ENCODE assay signal across 13 cellular contexts in genomic region chr3:122642935-122643334, GRCh38. TPM values are rescaled to one million over a fixed set of nuclear protein-coding genes. Genes with fewer than 3 reads are reported as not detected.
DNase-seq lines count a peak whose midpoint lies in the region; ATAC-seq and TF ChIP-seq lines count a peak whose summit lies in the region.
"Had no signal": no experiment of that assay in that cellular context is flagged by ENCODE, and none has a peak within 500 bp of the region (broad histone marks: within the 10 kb centered on the region; RNA-seq: fewer than 3 reads in every experiment).

No MANE protein-coding gene starts in this region.

- H3K9me3 ChIP-seq in CD4-positive, alpha-beta T cell (ENCODE audit: control insufficient read depth, low read length) = no peaks in the 10 kb centered on the region

- TF ChIP-seq CTCF in CD4-positive, alpha-beta T cell (IDR thresholded peaks at IDR 0.05) = no peak

- ATAC-seq in GM18508 (IDR thresholded peaks at IDR 0.05; ENCODE audit: insufficient read depth, unreplicated experiment) (peak; percentile 50), GM19455 (IDR thresholded peaks at IDR 0.05; ENCODE audit: unreplicated experiment) (peak; percentile 78), HG03039 (IDR thresholded peaks at IDR 0.05; ENCODE audit: unreplicated experiment) (peak; percentile 79)
- ATAC-seq in CD4-positive, alpha-beta T cell (ENCODE audit: poor library complexity) = no peak
- ATAC-seq: foreskin keratinocyte, left ventricle myocardium superior, T-helper 17 cell had no signal

- H3K36me3 Mint-ChIP-seq in T-helper 2 cell treated with Interferon-gamma antibody and Interleukin-4, amounts not matched to agents 5 μg/mL and 100 μg/mL, for 36 hours (ENCODE audit: low read depth) = peaks cover 10% of the 10 kb centered on the region
- peaks cover 7% of the 10 kb centered on the region for H3K36me3 Mint-ChIP-seq in CD4-positive, alpha-beta T cell (ENCODE audit: low read depth)
- H3K36me3 Mint-ChIP-seq: type B pancreatic cell had no signal

- POLR2A ChIA-PET in CD4-positive, alpha-beta T cell (lab: Charles Lee) = no interaction called here

- H3K27ac Mint-ChIP-seq in T-helper 2 cell treated with Interferon-gamma antibody and Interleukin-4, amounts not matched to agents 5 μg/mL and 100 μg/mL, for 36 hours = peak overlapping the region; percentile 70
- no peak overlapping the region for H3K27ac Mint-ChIP-seq in CD4-positive, alpha-beta T cell
- H3K27ac Mint-ChIP-seq: T-helper 17 cell, type B pancreatic cell had no signal

- CTCF ChIA-PET in CD4-positive, alpha-beta T cell (lab: Charles Lee) = no interaction called here

- H3K4me1 Mint-ChIP-seq in T-helper 2 cell treated with Interferon-gamma antibody and Interleukin-4, amounts not matched to agents 5 μg/mL and 100 μg/mL, for 36 hours (ENCODE audit: low read depth) = peaks cover 38% of the 10 kb centered on the region
- no peaks in the 10 kb centered on the region for H3K4me1 Mint-ChIP-seq in CD4-positive, alpha-beta T cell (ENCODE audit: low read depth)

- no peak overlapping the region for H3K27ac ChIP-seq in CD4-positive, alpha-beta T cell (ENCODE audit: low read depth, low read length)
- H3K27ac ChIP-seq: foreskin keratinocyte had no signal

- DNase-seq in T-helper 2 cell treated with Interferon-gamma antibody and Interleukin-4, amounts not matched to agents 5 μg/mL and 100 μg/mL, for 36 hours (ENCODE audit: low spot score) = no peak
- DNase-seq in islet precursor cell (no peak), NCI-H82 treated with DMSO at 0.1 percent for 48 hours (lab: John Stamatoyannopoulos, UW; ENCODE audit: unreplicated experiment) (no peak), NCI-H128 (lab: John Stamatoyannopoulos, UW; ENCODE audit: unreplicated experiment) (no peak)
- DNase-seq in CD4-positive, alpha-beta T cell = no peak
- DNase-seq: foreskin keratinocyte, left ventricle myocardium superior, NCI-H774, T-helper 17 cell had no signal

- H3K9me3 Mint-ChIP-seq in T-helper 2 cell treated with Interferon-gamma antibody and Interleukin-4, amounts not matched to agents 5 μg/mL and 100 μg/mL, for 36 hours = no peaks in the 10 kb centered on the region
- H3K9me3 Mint-ChIP-seq in CD4-positive, alpha-beta T cell = no peaks in the 10 kb centered on the region
- H3K9me3 Mint-ChIP-seq: type B pancreatic cell had no signal

- peak overlapping the region; percentile 49 for H3K4me3 Mint-ChIP-seq in T-helper 2 cell treated with Interferon-gamma antibody and Interleukin-4, amounts not matched to agents 5 μg/mL and 100 μg/mL, for 36 hours
- H3K4me3 Mint-ChIP-seq in CD4-positive, alpha-beta T cell = no peak overlapping the region
- H3K4me3 Mint-ChIP-seq: T-helper 17 cell, type B pancreatic cell had no signal

- intact Hi-C loops in CD4-positive, alpha-beta T cell (cut with DNase I, micrococcal nuclease) = no loop called here

- H3K27me3 Mint-ChIP-seq in T-helper 2 cell treated with Interferon-gamma antibody and Interleukin-4, amounts not matched to agents 5 μg/mL and 100 μg/mL, for 36 hours (ENCODE audit: low read depth) = peaks cover 15% of the 10 kb centered on the region
- no peaks in the 10 kb centered on the region for H3K27me3 Mint-ChIP-seq in CD4-positive, alpha-beta T cell
- H3K27me3 Mint-ChIP-seq: type B pancreatic cell had no signal

- H3K27me3 ChIP-seq in CD4-positive, alpha-beta T cell (ENCODE audit: control insufficient read depth, insufficient read depth, low read length) = no peaks in the 10 kb centered on the region

RNA-seq across cellular contexts. Expression of gene PARP14, which starts 37.7 kb away (rescaled TPM):
- total RNA-seq in CD4-positive, alpha-beta T cell = 10 to 100 TPM; 29.0 to 31.6 TPM
